Comparison of ENCODE assay signal across 14 cellular contexts in the genomic region with DNA sequence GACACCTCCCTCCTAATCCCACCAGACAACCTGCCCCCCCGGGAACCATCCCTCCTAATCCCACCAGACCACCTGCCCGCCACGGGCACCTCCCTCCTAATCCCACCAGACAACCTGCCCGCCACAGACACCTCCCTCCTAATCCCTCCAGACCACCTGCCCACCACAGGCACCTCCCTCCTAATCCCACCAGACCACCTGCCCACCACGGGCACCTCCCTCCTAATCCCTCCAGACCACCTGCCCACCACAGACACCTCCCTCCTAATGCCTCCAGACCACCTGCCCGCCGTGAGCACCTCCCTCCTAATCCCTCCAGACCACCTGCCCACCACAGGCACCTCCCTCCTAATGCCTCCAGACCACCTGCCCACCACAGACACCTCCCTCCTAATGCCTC. TPM values are rescaled to one million over a fixed set of nuclear protein-coding genes. Genes with fewer than 3 reads are reported as not detected.
DNase-seq lines count a peak whose midpoint lies in the region; ATAC-seq, FAIRE-seq and TF ChIP-seq lines count a peak whose summit lies in the region.
"Not testable (repeated sequence)": the region's sequence is repeated elsewhere in the genome, so short reads cannot be mapped to it uniquely, and the experiment has no call there.
"Had no signal": no experiment of that assay in that cellular context is flagged by ENCODE, and none has a peak within 500 bp of the region (broad histone marks: within the 10 kb centered on the region; RNA-seq: fewer than 3 reads in every experiment).

No MANE protein-coding gene starts in this region.

- POLR2A ChIA-PET in H1 (lab: Charles Lee; ENCODE audit: partially characterized antibody): not testable (repeated sequence)

- 42% methylated on average over 4 of the region's 7 CpGs; no CpG with 5 or more reads in 1 of the 2 experiments for WGBS in H1 (ENCODE audit: extremely low coverage in 1 of 2, insufficient coverage in 1 of 2, insufficient read length in 1 of 2, insufficient replicate concordance in 2 of 2, low coverage in 1 of 2, low lambda C conversion rate in 2 of 2, missing lambda C conversion rate in 1 of 2), 2 experiments
- WGBS in right cardiac atrium: 13% methylated on average over 4 of the region's 7 CpGs
- no CpG with 5 or more reads among the region's 7 CpGs for WGBS in neuronal stem cell (ENCODE audit: extremely low coverage in 2 of 2, insufficient read length in 2 of 2, insufficient replicate concordance in 1 of 2), 2 donors

- H3K4ac ChIP-seq in H1 (replicated peaks; ENCODE audit: insufficient read length, low read depth, low read length): not testable (repeated sequence)
- H3K4ac ChIP-seq in neuronal stem cell (ENCODE audit: low read length): peak overlapping the region; percentile 100

- peak; percentile 14 for DNase-seq in GM12865 (ENCODE audit: low read depth)
- peak; percentile 39 for DNase-seq in WERI-Rb-1
- DNase-seq in H1 (ENCODE audit: low read depth in 1 of 2, low spot score in 2 of 2); neuronal stem cell (ENCODE audit: low spot score): not testable (repeated sequence)
- peak in 2 of 3 donors; percentile 44 to 57 for DNase-seq in right cardiac atrium
- peak; percentile 83 for DNase-seq in upper lobe of right lung

- not testable (repeated sequence) for H2BK12ac ChIP-seq in H1 (ENCODE audit: low read depth, low read length); neuronal stem cell (ENCODE audit: low read length)

- not testable (repeated sequence) for TF ChIP-seq RAD21 in Ishikawa (IDR thresholded peaks at IDR 0.05; ENCODE audit: low read depth); H1 (IDR thresholded peaks at IDR 0.05 in 1 of 2, conservative IDR thresholded peaks at IDR 0.05 in 1 of 2; ENCODE audit: low read depth in 2 of 2, low read length in 2 of 2)

- not testable (repeated sequence) for H3K27me3 ChIP-seq in WERI-Rb-1 (ENCODE audit: insufficient read depth, low read depth, severe bottlenecking); H1 (replicated peaks in 1 of 4; ENCODE audit: control insufficient read depth in 3 of 4, extremely low read depth in 1 of 4, insufficient read depth in 3 of 4, low read length in 3 of 4); right cardiac atrium (ENCODE audit: control insufficient read depth, insufficient read depth); neuronal stem cell (ENCODE audit: control insufficient read depth in 3 of 3, insufficient read depth in 3 of 3, low read depth in 1 of 3, low read length in 3 of 3); upper lobe of right lung

- TF ChIP-seq EP300 in Ishikawa (IDR thresholded peaks at IDR 0.05; ENCODE audit: borderline replicate concordance); H1 (IDR thresholded peaks at IDR 0.05; ENCODE audit: borderline replicate concordance in 1 of 2, low read depth in 2 of 2, low read length in 2 of 2): not testable (repeated sequence)

- not testable (repeated sequence) for H2AK5ac ChIP-seq in H1 (ENCODE audit: low read depth, low read length)
- peak overlapping the region; percentile 83 for H2AK5ac ChIP-seq in neuronal stem cell (ENCODE audit: low read depth, low read length)

- H2AFZ ChIP-seq in H1 (ENCODE audit: low read length); neuronal stem cell (ENCODE audit: low read length): not testable (repeated sequence)

- not testable (repeated sequence) for H3K14ac ChIP-seq in H1 (ENCODE audit: insufficient read length)
- H3K14ac ChIP-seq in neuronal stem cell (ENCODE audit: low read length): peak overlapping the region; percentile 100

- H3K36me3 ChIP-seq in WERI-Rb-1; H1 (ENCODE audit: control insufficient read depth in 2 of 4, insufficient read depth in 4 of 4, low read length in 3 of 4); neuronal stem cell (replicated peaks in 1 of 2; ENCODE audit: control insufficient read depth in 2 of 2, insufficient read depth in 2 of 2, low read length in 2 of 2); upper lobe of right lung: not testable (repeated sequence)

- not testable (repeated sequence) for H3K18ac ChIP-seq in H1 (ENCODE audit: extremely low read depth, low read length); neuronal stem cell (ENCODE audit: low read length)

- TF ChIP-seq POLR2A in H1 (IDR thresholded peaks at IDR 0.05; ENCODE audit: control extremely low read depth in 1 of 2, low read depth in 2 of 2, low read length in 2 of 2): not testable (repeated sequence)

- H3K4me3 ChIP-seq in GM12865 (ENCODE audit: low read depth, low read length); WERI-Rb-1 (ENCODE audit: low read depth, low read length); H1 (ENCODE audit: extremely low read depth in 1 of 4, insufficient read depth in 2 of 4, low read depth in 3 of 4, low read length in 4 of 4); right cardiac atrium (ENCODE audit: low read length); upper lobe of right lung: not testable (repeated sequence)
- H3K4me3 ChIP-seq in neuronal stem cell (ENCODE audit: low read length in 2 of 2): peak overlapping the region in 1 of 2 donors; percentile 43

- not testable (repeated sequence) for H2BK20ac ChIP-seq in H1 (ENCODE audit: low read length)

- H3K4me1 ChIP-seq in H1 (replicated peaks in 1 of 4; ENCODE audit: control insufficient read depth in 3 of 4, insufficient read depth in 4 of 4, low read length in 3 of 4); right cardiac atrium (ENCODE audit: control insufficient read depth, insufficient read depth, low read length); neuronal stem cell (ENCODE audit: control insufficient read depth in 2 of 2, insufficient read depth in 1 of 2, low read depth in 1 of 2, low read length in 2 of 2); upper lobe of right lung: not testable (repeated sequence)

- H2BK15ac ChIP-seq in H1 (ENCODE audit: low read length): peak overlapping the region; percentile 88; the same call in 1 of the 2 replicates
- not testable (repeated sequence) for H2BK15ac ChIP-seq in neuronal stem cell (ENCODE audit: low read length)

- not testable (repeated sequence) for H4K91ac ChIP-seq in H1 (replicated peaks; ENCODE audit: insufficient read length, low read length); neuronal stem cell (ENCODE audit: low read depth, low read length, poor library complexity)

- H4K8ac ChIP-seq in H1 (ENCODE audit: extremely low read depth, insufficient read depth, low read length); neuronal stem cell (ENCODE audit: low read depth, low read length): not testable (repeated sequence)

- H3K27ac ChIP-seq in WERI-Rb-1; H1 (ENCODE audit: low read depth, low read length); right cardiac atrium (ENCODE audit: low read length); neuronal stem cell (replicated peaks; ENCODE audit: low read length); upper lobe of right lung: not testable (repeated sequence)

- intact Hi-C loops in right cardiac atrium (cut with DNase I); upper lobe of right lung (cut with DNase I): not testable (repeated sequence)

- H3K9ac ChIP-seq in H1 (replicated peaks in 1 of 4; ENCODE audit: extremely low read depth in 1 of 4, low read depth in 3 of 4, low read length in 3 of 4); neuronal stem cell (ENCODE audit: low read depth, low read length, poor library complexity): not testable (repeated sequence)

- H4K5ac ChIP-seq in H1 (ENCODE audit: insufficient read length, low read depth, low read length): not testable (repeated sequence)

- H3K23ac ChIP-seq in H1 (ENCODE audit: insufficient read length): not testable (repeated sequence)
- peak overlapping the region; percentile 93 for H3K23ac ChIP-seq in neuronal stem cell (ENCODE audit: low read depth, low read length, poor library complexity)

- not testable (repeated sequence) for FAIRE-seq in H1 (lab: Jason Lieb, UNC)

- not testable (repeated sequence) for TF ChIP-seq CTCF in GM12865 (IDR thresholded peaks at IDR 0.05; ENCODE audit: insufficient read depth, low read depth, low read length, missing control alignments); WERI-Rb-1 (IDR thresholded peaks at IDR 0.05; ENCODE audit: low read depth, low read length); H1 (IDR thresholded peaks at IDR 0.05; ENCODE audit: control extremely low read depth in 1 of 3, insufficient read depth in 1 of 3, low read depth in 1 of 3, low read length in 3 of 3); upper lobe of right lung (IDR thresholded peaks at IDR 0.05)

- H3K79me2 ChIP-seq in H1 (ENCODE audit: control insufficient read depth in 1 of 2, insufficient read depth in 2 of 2, low read length in 2 of 2): not testable (repeated sequence)

- H3K56ac ChIP-seq in H1 (replicated peaks; ENCODE audit: insufficient read length, low read depth, low read length): not testable (repeated sequence)

- not testable (repeated sequence) for H3K23me2 ChIP-seq in H1 (ENCODE audit: low read depth, low read length)

- ATAC-seq in right cardiac atrium, upper lobe of right lung: not testable (repeated sequence)

- not testable (repeated sequence) for H3K79me1 ChIP-seq in H1 (ENCODE audit: low read depth, low read length); neuronal stem cell (ENCODE audit: low read depth, low read length)

- not testable (repeated sequence) for H4K20me1 ChIP-seq in H1 (replicated peaks in 1 of 2; ENCODE audit: control insufficient read depth in 1 of 2, insufficient read depth in 2 of 2, low read length in 2 of 2)

- CTCF ChIA-PET in H1 (lab: Charles Lee; ENCODE audit: partially characterized antibody): not testable (repeated sequence)

- not testable (repeated sequence) for H2BK5ac ChIP-seq in H1 (ENCODE audit: low read depth, low read length); neuronal stem cell (ENCODE audit: low read length)

- H2BK120ac ChIP-seq in H1 (replicated peaks; ENCODE audit: low read depth, low read length); neuronal stem cell (ENCODE audit: low read depth, low read length): not testable (repeated sequence)

- not testable (repeated sequence) for H3K4me2 ChIP-seq in H1 (ENCODE audit: insufficient read depth in 1 of 2, low read depth in 2 of 2, low read length in 2 of 2); neuronal stem cell (ENCODE audit: insufficient read depth, low read length, poor library complexity, severe bottlenecking)

- H3K9me3 ChIP-seq in WERI-Rb-1 (ENCODE audit: severe bottlenecking) (peaks cover 15% of the 10 kb centered on the region), H1 (ENCODE audit: insufficient read depth in 2 of 2, low read depth in 1 of 2, low read length in 1 of 2) (peaks cover 13 to 16% of the 10 kb centered on the region in 2 experiments), neuronal stem cell (replicated peaks in 1 of 2; ENCODE audit: control insufficient read depth in 2 of 2, insufficient read depth in 1 of 2, low read depth in 1 of 2, low read length in 2 of 2) (peaks cover 11 to 18% of the 10 kb centered on the region in 2 donors)
- H3K9me3 ChIP-seq in right cardiac atrium (ENCODE audit: control insufficient read depth, low read length); upper lobe of right lung: not testable (repeated sequence)

RNA-seq across cellular contexts. Expression of gene ADGRA1, which starts 23.9 kb away (rescaled TPM):
- 0.08 and 0.17 TPM in 2 replicates for total RNA-seq in H1 (2021; fragmentation: NEBNext Ultra II Directional; extraction: Animal tissue kit (Norgen Biotek cat#: 25700))
- polyA plus RNA-seq in H1 (2011; rRNA removed) (0.21 and 0.24 TPM in 2 replicates), right cardiac atrium (0.02 TPM)
- 0.18 TPM for polyA plus RNA-seq in H1 (2011; cell fraction: cytosol; rRNA removed)
- 0.19 TPM for polyA plus RNA-seq in H1 (2011; cell fraction: nucleus; rRNA removed)
- 0.14 to 0.27 TPM (median 0.23 TPM) in 4 replicates for polyA plus RNA-seq in H1 (2012, experiment 1 of 2)
- polyA plus RNA-seq in H1 (2012, experiment 2 of 2): 0.13 TPM
- 0.06 TPM for polyA plus RNA-seq in H1 (2013, experiment 1 of 2)
- polyA plus RNA-seq in H1 (2013, experiment 2 of 2): 0.09 TPM
- 0.07 and 0.09 TPM in 2 replicates for polyA minus RNA-seq in H1 (2011; rRNA and poly(A)+ RNA removed)
- 0.59 TPM for polyA minus RNA-seq in H1 (2011; cell fraction: cytosol; rRNA and poly(A)+ RNA removed)
- 0.30 TPM for polyA minus RNA-seq in H1 (2011; cell fraction: nucleus; rRNA and poly(A)+ RNA removed)
- total RNA-seq in right cardiac atrium (under 1 TPM in 1 of 4 donors, not detected in 3; 0.14 TPM), upper lobe of right lung (not detected)
- 0.08 TPM for polyA plus RNA-seq in neuronal stem cell (2013, experiment 1 of 2)
- polyA plus RNA-seq in neuronal stem cell (2013, experiment 2 of 2): 0.07 TPM
- total RNA-seq: CD4-positive, alpha-beta memory T cell; Daoy; GM12878; HT-29 had no signal
- polyA plus RNA-seq: AG04450; CD14-positive monocyte; CD4-positive, alpha-beta memory T cell; GM12878 had no signal

RNA-seq across cellular contexts. Expression of gene KNDC1, which starts 48.4 kb away (rescaled TPM):
- 16.7 and 19.3 TPM in 2 replicates for total RNA-seq in H1 (2021; fragmentation: NEBNext Ultra II Directional; extraction: Animal tissue kit (Norgen Biotek cat#: 25700))
- 7.5 and 10.4 TPM in 2 replicates for polyA plus RNA-seq in H1 (2011; rRNA removed)
- 8.2 TPM for polyA plus RNA-seq in H1 (2011; cell fraction: cytosol; rRNA removed)
- polyA plus RNA-seq in H1 (2011; cell fraction: nucleus; rRNA removed): 24.2 TPM
- polyA plus RNA-seq in H1 (2012, experiment 1 of 2): 10.6 to 18.0 TPM (median 14.3 TPM) in 4 replicates
- 7.0 TPM for polyA plus RNA-seq in H1 (2012, experiment 2 of 2)
- polyA plus RNA-seq in H1 (2013, experiment 1 of 2): 6.2 TPM
- 5.8 TPM for polyA plus RNA-seq in H1 (2013, experiment 2 of 2)
- polyA minus RNA-seq in H1 (2011; rRNA and poly(A)+ RNA removed): 14.2 and 17.3 TPM in 2 replicates
- 9.8 TPM for polyA minus RNA-seq in H1 (2011; cell fraction: cytosol; rRNA and poly(A)+ RNA removed)
- 27.6 TPM for polyA minus RNA-seq in H1 (2011; cell fraction: nucleus; rRNA and poly(A)+ RNA removed)
- 1 to 10 TPM in 2 of 4 donors, under 1 TPM in 2; 0.41 to 1.4 (median 0.91) TPM for total RNA-seq in right cardiac atrium
- polyA plus RNA-seq in right cardiac atrium: 0.23 TPM
- polyA plus RNA-seq in neuronal stem cell (2013, experiment 1 of 2): 6.4 TPM
- 6.1 TPM for polyA plus RNA-seq in neuronal stem cell (2013, experiment 2 of 2)
- 14.3 TPM for total RNA-seq in upper lobe of right lung
- total RNA-seq: A673, Daoy had no signal
